7 cellular contexts compared by ENCODE assay signal in genomic region chr5:1077491-1078020, GRCh38.
"Had no signal": no experiment of that assay in that cellular context is flagged by ENCODE, and none has a peak within 500 bp of the region (broad histone marks: within the 10 kb centered on the region; RNA-seq: fewer than 3 reads in every experiment).

No MANE protein-coding gene starts in this region.

- H3K9me3 Mint-ChIP-seq: IgD-negative memory B cell had no signal

- FAIRE-seq: HTR-8/SVneo, K562 had no signal

- H3K27me3 Mint-ChIP-seq: IgD-negative memory B cell had no signal

- H3K27ac ChIP-seq: HL-60 had no signal

- ATAC-seq: K562 had no signal

- H3K4me3 ChIP-seq: K562 had no signal

- H3K4me1 Mint-ChIP-seq: IgD-negative memory B cell had no signal

- DNase-seq: IMR-90, KBM-7, KG1 had no signal
